10 cellular contexts compared by ENCODE assay signal in the genomic region with DNA sequence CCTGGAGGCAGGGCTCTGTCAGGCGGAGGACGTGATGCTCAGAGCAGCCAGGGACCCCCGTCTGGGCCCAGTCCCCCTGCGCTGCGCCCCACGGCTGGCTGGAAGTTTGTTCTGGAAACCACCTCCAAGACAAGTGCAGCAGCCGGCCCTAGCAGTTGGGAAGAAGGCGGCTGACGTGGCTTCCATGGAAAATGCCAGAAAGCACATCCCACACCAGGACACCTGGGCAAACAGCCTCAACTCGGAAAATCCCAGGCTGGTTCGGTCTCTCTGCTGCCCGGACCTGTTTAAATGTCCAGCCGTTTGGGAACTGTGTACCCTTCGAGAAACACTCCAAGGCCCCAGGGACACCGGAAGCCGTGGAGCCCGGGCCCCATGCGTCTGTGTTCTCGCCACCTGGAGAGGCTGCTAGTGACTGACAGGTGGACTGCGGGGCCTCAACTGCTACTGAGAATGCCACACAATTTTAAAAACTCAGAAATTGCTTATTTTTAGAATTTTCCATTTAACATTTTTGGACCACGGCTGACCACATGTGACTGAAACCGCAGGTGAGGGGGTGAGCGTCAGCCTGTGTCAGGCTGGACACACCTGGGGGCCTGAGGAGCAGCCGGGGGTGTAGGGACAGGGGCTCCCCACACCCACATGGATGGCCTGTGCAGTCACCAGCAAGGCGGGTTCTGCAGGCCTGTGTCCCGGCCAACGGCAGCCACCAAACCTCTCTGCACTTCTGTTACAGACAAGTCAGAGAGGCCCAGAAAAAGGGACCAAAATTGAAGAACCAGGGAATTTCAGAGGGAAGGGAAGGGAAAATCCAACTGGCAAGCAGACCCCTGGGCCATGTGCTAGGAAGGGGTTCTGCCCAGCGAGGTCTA. TPM values are rescaled to one million over a fixed set of nuclear protein-coding genes. Genes with fewer than 3 reads are reported as not detected.
DNase-seq lines count a peak whose midpoint lies in the region; ATAC-seq and TF ChIP-seq lines count a peak whose summit lies in the region.
"Had no signal": no experiment of that assay in that cellular context is flagged by ENCODE, and none has a peak within 500 bp of the region (broad histone marks: within the 10 kb centered on the region; RNA-seq: fewer than 3 reads in every experiment).

No MANE protein-coding gene starts in this region.

- TF ChIP-seq CTCF in HEK293 (tag by site-specific recombination; IDR thresholded peaks at IDR 0.05) (no peak), endodermal cell (conservative IDR thresholded peaks at IDR 0.05) (no peak)

- H3K27ac Mint-ChIP-seq in endodermal cell: peak overlapping the region; percentile 79

- H3K4ac ChIP-seq in neuronal stem cell (ENCODE audit: low read length): no peak overlapping the region

- no peak overlapping the region for H3K23ac ChIP-seq in neuronal stem cell (ENCODE audit: low read depth, low read length, poor library complexity)

- H3K9ac ChIP-seq in endodermal cell (ENCODE audit: extremely low read depth, low read length, poor library complexity, severe bottlenecking): no peak overlapping the region
- H3K9ac ChIP-seq in neuronal stem cell (ENCODE audit: low read depth, low read length, poor library complexity): no peak overlapping the region

- H3K9me3 Mint-ChIP-seq in endodermal cell: peaks cover 7% of the 10 kb centered on the region
- H3K9me3 Mint-ChIP-seq: T-cell had no signal

- peak; percentile 59 for DNase-seq in 8988T
- peak; percentile 62 for DNase-seq in endodermal cell
- DNase-seq in neuronal stem cell (ENCODE audit: low spot score): no peak
- DNase-seq in epidermal melanocyte (ENCODE audit: insufficient read length, low spot score): no peak
- no peak for DNase-seq in T-helper 1 cell
- DNase-seq: KBM-7 had no signal

- peaks cover 4% of the 10 kb centered on the region for H3K4me1 Mint-ChIP-seq in endodermal cell

- CTCF ChIA-PET in HEK293 (lab: Yijun Ruan, JAX): interaction anchor here (0.6 kb wide), 1 partner anchor 189 kb away, joined by 4 read pairs; no protein-coding TSS in a partner anchor

- H3K27ac ChIP-seq in HEK293 (ENCODE audit: extremely low read depth, low read depth, low read length) (no peak overlapping the region), endodermal cell (ENCODE audit: low read depth, low read length) (peak overlapping the region; percentile 73), neuronal stem cell (replicated peaks; ENCODE audit: low read length) (peak overlapping the region; percentile 73)

- no peak overlapping the region for H2AFZ ChIP-seq in neuronal stem cell (ENCODE audit: low read length)

- H3K79me1 ChIP-seq in neuronal stem cell (ENCODE audit: low read depth, low read length): peaks cover 13% of the 10 kb centered on the region

- no peaks in the 10 kb centered on the region for H3K27me3 Mint-ChIP-seq in endodermal cell (ENCODE audit: insufficient read depth)
- H3K27me3 Mint-ChIP-seq: T-cell had no signal

- no peak overlapping the region for H4K91ac ChIP-seq in neuronal stem cell (ENCODE audit: low read depth, low read length, poor library complexity)

- no peaks in the 10 kb centered on the region for H3K27me3 ChIP-seq in endodermal cell (ENCODE audit: control insufficient read depth, insufficient read depth, low read length, poor library complexity, severe bottlenecking)
- H3K27me3 ChIP-seq in neuronal stem cell (ENCODE audit: control insufficient read depth in 3 of 3, insufficient read depth in 3 of 3, low read depth in 1 of 3, low read length in 3 of 3): no peaks in the 10 kb centered on the region

- peak overlapping the region; percentile 94 for H2BK5ac ChIP-seq in neuronal stem cell (ENCODE audit: low read length)

- peak overlapping the region; percentile 17 for H4K8ac ChIP-seq in neuronal stem cell (ENCODE audit: low read depth, low read length)

- H3K4me3 ChIP-seq in HEK293 (ENCODE audit: low read depth, low read length): no peak overlapping the region
- no peak overlapping the region for H3K4me3 ChIP-seq in endodermal cell (ENCODE audit: low read length)
- no peak overlapping the region for H3K4me3 ChIP-seq in neuronal stem cell (ENCODE audit: low read length in 2 of 2)

- peak overlapping the region; percentile 95 for H2BK15ac ChIP-seq in neuronal stem cell (ENCODE audit: low read length)

- WGBS in endodermal cell (ENCODE audit: insufficient coverage in 1 of 2, insufficient read length in 1 of 2), 2 experiments: 89% methylated on average over 16 to 28 of the region's 28 CpGs
- no CpG with 5 or more reads among the region's 28 CpGs for WGBS in neuronal stem cell (ENCODE audit: extremely low coverage in 2 of 2, insufficient read length in 2 of 2, insufficient replicate concordance in 1 of 2), 2 donors

- H2AK5ac ChIP-seq in neuronal stem cell (ENCODE audit: low read depth, low read length): peak overlapping the region; percentile 96

- peak overlapping the region; percentile 91 for H2BK120ac ChIP-seq in neuronal stem cell (ENCODE audit: low read depth, low read length)

- no peaks in the 10 kb centered on the region for H3K9me3 ChIP-seq in HEK293 (ENCODE audit: control insufficient read depth, insufficient read depth, low read depth, low read length)
- H3K9me3 ChIP-seq in endodermal cell (ENCODE audit: control insufficient read depth, low read length): no peaks in the 10 kb centered on the region
- no peaks in the 10 kb centered on the region for H3K9me3 ChIP-seq in neuronal stem cell (replicated peaks in 1 of 2; ENCODE audit: control insufficient read depth in 2 of 2, insufficient read depth in 1 of 2, low read depth in 1 of 2, low read length in 2 of 2)

- H2BK12ac ChIP-seq in neuronal stem cell (ENCODE audit: low read length): peak overlapping the region; percentile 84

- H3K4me1 ChIP-seq in HEK293 (ENCODE audit: control insufficient read depth, insufficient read depth, low read length): no peaks in the 10 kb centered on the region
- no peaks in the 10 kb centered on the region for H3K4me1 ChIP-seq in endodermal cell (ENCODE audit: control insufficient read depth, insufficient read depth, low read length)
- H3K4me1 ChIP-seq in neuronal stem cell (ENCODE audit: control insufficient read depth in 2 of 2, insufficient read depth in 1 of 2, low read depth in 1 of 2, low read length in 2 of 2): peaks cover 19 to 20% of the 10 kb centered on the region in 2 donors

- H3K4me2 ChIP-seq in neuronal stem cell (ENCODE audit: insufficient read depth, low read length, poor library complexity, severe bottlenecking): no peak overlapping the region

- peak overlapping the region; percentile 56 for H3K14ac ChIP-seq in neuronal stem cell (ENCODE audit: low read length)

- no peak for ATAC-seq in GM19397 (IDR thresholded peaks at IDR 0.05; ENCODE audit: unreplicated experiment)
- ATAC-seq in HG02678 (IDR thresholded peaks at IDR 0.05; ENCODE audit: unreplicated experiment): no peak

- POLR2A ChIA-PET in HEK293 (lab: Yijun Ruan, JAX): no interaction called here

- no peak overlapping the region for H3K4me3 Mint-ChIP-seq in endodermal cell

- peak overlapping the region; percentile 95 for H3K18ac ChIP-seq in neuronal stem cell (ENCODE audit: low read length)

- H3K36me3 ChIP-seq in HEK293 (ENCODE audit: control insufficient read depth in 2 of 2, insufficient read depth in 1 of 2, low read length in 2 of 2) (no peaks in the 10 kb centered on the region), endodermal cell (ENCODE audit: control insufficient read depth, insufficient read depth, low read length) (no peaks in the 10 kb centered on the region), neuronal stem cell (replicated peaks in 1 of 2; ENCODE audit: control insufficient read depth in 2 of 2, insufficient read depth in 2 of 2, low read length in 2 of 2) (no peaks in the 10 kb centered on the region)

- peaks cover 3% of the 10 kb centered on the region for H3K36me3 Mint-ChIP-seq in endodermal cell (ENCODE audit: low read depth)

TF ChIP-seq in HEK293, 187 proteins besides CTCF, POLR2A, EP300 and RAD21:
- TF ChIP-seq SP2 (tag by site-specific recombination; IDR thresholded peaks at IDR 0.05) (0 out of 2 replicates have a peak, but pooled peaks have one; percentile 14), RBAK (tag by site-specific recombination; IDR thresholded peaks at IDR 0.05) (no peak), KLF9 (tag by site-specific recombination; IDR thresholded peaks at IDR 0.05; ENCODE audit: low read depth) (no peak), IKZF3 (tag by site-specific recombination; IDR thresholded peaks at IDR 0.05) (0 out of 2 replicates have a peak, but pooled peaks have one; percentile 25)

RNA-seq across cellular contexts. Expression of a gene that starts 31.7 kb away (rescaled TPM):
- total RNA-seq in endodermal cell: 10 to 100 TPM in 1 of 2 donors, 1 to 10 TPM in 1; 6.3 to 12.0 TPM
- 27.0 TPM for polyA plus RNA-seq in endodermal cell (2013, experiment 1 of 2)
- 25.2 TPM for polyA plus RNA-seq in endodermal cell (2013, experiment 2 of 2)
- polyA plus RNA-seq in neuronal stem cell (2013, experiment 1 of 2): 9.5 TPM
- 8.9 TPM for polyA plus RNA-seq in neuronal stem cell (2013, experiment 2 of 2)

Comparison
In these comparisons a context has a peak if more than half of its experiments do, and no peak if none do; other contexts are left out.
1. DNase-seq: peak in 8988T (single experiment) and endodermal cell (single experiment); none in neuronal stem cell (single experiment), epidermal melanocyte (single experiment) and T-helper 1 cell (0 of 5).